ENCODE assay signal across 1 cellular context in genomic region chr17:46071796-46072195, GRCh38.
TF ChIP-seq lines count a peak whose summit lies in the region.

No MANE protein-coding gene starts in this region.

TF ChIP-seq in GM23338, 12 proteins besides CTCF, POLR2A, EP300 and RAD21 (continued from another document):
- no peak for TF ChIP-seq ZNF462 (CRISPR knock-in tag; IDR thresholded peaks at IDR 0.05)
- no peak for TF ChIP-seq EZH2phosphoT487 (IDR thresholded peaks at IDR 0.05; ENCODE audit: unreplicated experiment)
TF ChIP-seq in GM23338: peak in this region for 0.
